In the genomic region with DNA sequence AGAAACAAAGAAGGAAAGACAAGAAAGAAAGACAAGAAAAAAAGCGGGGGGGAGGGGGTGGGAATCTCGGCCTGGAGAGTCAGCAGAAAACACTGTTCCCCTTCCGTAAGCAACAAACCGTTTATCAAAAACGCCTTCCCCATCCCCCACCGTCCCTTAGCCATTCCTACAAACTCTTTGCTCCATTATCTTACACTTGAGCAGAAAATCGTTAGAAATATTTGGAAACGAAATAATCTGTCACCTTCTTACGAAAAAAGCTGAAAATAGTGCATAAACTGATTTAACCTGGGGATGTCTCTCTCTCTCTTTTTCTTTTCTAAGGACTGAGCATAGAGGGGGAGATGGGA, we compare ENCODE assay signal across 8 cellular contexts. TPM values are rescaled to one million over a fixed set of nuclear protein-coding genes. Genes with fewer than 3 reads are reported as not detected.
A peak's percentile ranks its signal among the peaks of the same experiment; 100 is the strongest.
DNase-seq lines count a peak whose midpoint lies in the region; ATAC-seq, FAIRE-seq and TF ChIP-seq lines count a peak whose summit lies in the region.

No MANE protein-coding gene starts in this region.

- H3K27ac Mint-ChIP-seq in GM23338, result no peak overlapping the region
- peak overlapping the region; percentile 78 for H3K27ac Mint-ChIP-seq in central memory CD8-positive, alpha-beta T cell (ENCODE audit: low read depth)
- H3K27ac Mint-ChIP-seq in natural killer cell, result peak overlapping the region in 1 of 2 donors; percentile 51

- no peak for TF ChIP-seq CTCF in AG10803 (conservative IDR thresholded peaks at IDR 0.05; ENCODE audit: low read length)
- no peak for TF ChIP-seq CTCF in GM23338 (conservative IDR thresholded peaks at IDR 0.05; ENCODE audit: low read depth in 2 of 2)
- no peak for TF ChIP-seq CTCF in natural killer cell (IDR thresholded peaks at IDR 0.05)

- peak overlapping the region; percentile 98 for H3K4me2 ChIP-seq in GM23338

- DNase-seq in AG10803 (ENCODE audit: low read depth) (no peak), GM23338 (ENCODE audit: low spot score) (peak; percentile 68), natural killer cell (no peak), midbrain (lab: John Stamatoyannopoulos, UW) (no peak), H54 (ENCODE audit: insufficient read length, low spot score) (no peak)
- DNase-seq in central memory CD8-positive, alpha-beta T cell (ENCODE audit: low spot score in 2 of 2), result no peak
- DNase-seq in activated CD4-positive, CD25-positive, alpha-beta regulatory T cell treated with anti-CD3 and anti-CD28 coated beads, Interleukin-2, amount 50 U/mL, for 72 hours, result no peak
- DNase-seq in stimulated activated CD4-positive, alpha-beta T cell treated with anti-CD3 and anti-CD28 coated beads, Interleukin-15, amount 100 ng/mL, for 24 hours, result no peak

- no peak overlapping the region for H2AFZ ChIP-seq in GM23338

- TF ChIP-seq POLR2A in H54 (IDR thresholded peaks at IDR 0.05; ENCODE audit: low read depth, low read length), result no peak

- H3K4me1 Mint-ChIP-seq in GM23338 (peaks cover 48% of the 10 kb centered on the region), natural killer cell (peaks cover 38 to 47% of the 10 kb centered on the region in 2 donors)
- peaks cover 51% of the 10 kb centered on the region for H3K4me1 Mint-ChIP-seq in central memory CD8-positive, alpha-beta T cell

- no peaks in the 10 kb centered on the region for H3K36me3 ChIP-seq in GM23338 (ENCODE audit: insufficient read depth)

- H3K36me3 Mint-ChIP-seq in GM23338 (ENCODE audit: low read depth) (no peaks in the 10 kb centered on the region; the same call in 2 of the 3 replicates), natural killer cell (peaks cover 5% of the 10 kb centered on the region)
- H3K36me3 Mint-ChIP-seq in central memory CD8-positive, alpha-beta T cell (ENCODE audit: insufficient read depth), result peaks cover 26% of the 10 kb centered on the region

- FAIRE-seq in H54 (lab: Jason Lieb, UNC), result no peak

- H3K27me3 Mint-ChIP-seq in GM23338 (ENCODE audit: insufficient read depth, low read depth, poor library complexity) (peaks cover 75% of the 10 kb centered on the region), natural killer cell (ENCODE audit: low read depth in 2 of 2) (peaks cover 3 to 12% of the 10 kb centered on the region in 2 donors)
- H3K27me3 Mint-ChIP-seq in central memory CD8-positive, alpha-beta T cell, result no peaks in the 10 kb centered on the region

- no peak overlapping the region for H3K27ac ChIP-seq in GM23338 (ENCODE audit: low read depth)

- intact Hi-C loops in natural killer cell (cut with micrococcal nuclease), result loop anchor here (10.0 kb wide), 1 partner anchor 159 kb away; no protein-coding TSS in a partner anchor

- peaks cover 19% of the 10 kb centered on the region for H4K20me1 ChIP-seq in GM23338 (replicated peaks; ENCODE audit: insufficient read depth)

- no peaks in the 10 kb centered on the region for H3K9me2 ChIP-seq in GM23338 (ENCODE audit: insufficient read depth)

- ATAC-seq in GM23338, result no peak
- no peak for ATAC-seq in central memory CD8-positive, alpha-beta T cell (replicated peaks; ENCODE audit: extremely low read depth, poor library complexity, severe bottlenecking)
- ATAC-seq in natural killer cell, result no peak

- peaks cover 39% of the 10 kb centered on the region for H3K4me1 ChIP-seq in GM23338 (ENCODE audit: insufficient read depth)

- no peaks in the 10 kb centered on the region for H3K79me2 ChIP-seq in GM23338 (replicated peaks; ENCODE audit: insufficient read depth)

- H3K27me3 ChIP-seq in GM23338 (ENCODE audit: insufficient read depth), result peaks cover 88% of the 10 kb centered on the region

- H3F3A ChIP-seq in GM23338 (replicated peaks; ENCODE audit: low read depth), result peaks cover 9% of the 10 kb centered on the region; the same call in 1 of the 2 replicates

- H3K4me3 ChIP-seq in AG10803 (ENCODE audit: low read length) (peak overlapping the region; percentile 93; the same call in 1 of the 2 replicates), GM23338 (peak overlapping the region; percentile 83)

- H3K4me3 Mint-ChIP-seq in GM23338 (peak overlapping the region; percentile 79), natural killer cell (peak overlapping the region; percentile 82)
- peak overlapping the region; percentile 98 for H3K4me3 Mint-ChIP-seq in central memory CD8-positive, alpha-beta T cell

- peaks cover under 1% of the 10 kb centered on the region; the same call in 1 of the 3 replicates for H3K9me3 Mint-ChIP-seq in GM23338
- H3K9me3 Mint-ChIP-seq in central memory CD8-positive, alpha-beta T cell, result no peaks in the 10 kb centered on the region
- H3K9me3 Mint-ChIP-seq in natural killer cell, result no peaks in the 10 kb centered on the region

TF ChIP-seq in GM23338, 12 proteins besides CTCF, POLR2A, EP300 and RAD21 (continues in another document):
- TF ChIP-seq EZH2 (IDR thresholded peaks at IDR 0.05; ENCODE audit: low read depth, unreplicated experiment), result peak; percentile 54
- TF ChIP-seq, protein P1, sequence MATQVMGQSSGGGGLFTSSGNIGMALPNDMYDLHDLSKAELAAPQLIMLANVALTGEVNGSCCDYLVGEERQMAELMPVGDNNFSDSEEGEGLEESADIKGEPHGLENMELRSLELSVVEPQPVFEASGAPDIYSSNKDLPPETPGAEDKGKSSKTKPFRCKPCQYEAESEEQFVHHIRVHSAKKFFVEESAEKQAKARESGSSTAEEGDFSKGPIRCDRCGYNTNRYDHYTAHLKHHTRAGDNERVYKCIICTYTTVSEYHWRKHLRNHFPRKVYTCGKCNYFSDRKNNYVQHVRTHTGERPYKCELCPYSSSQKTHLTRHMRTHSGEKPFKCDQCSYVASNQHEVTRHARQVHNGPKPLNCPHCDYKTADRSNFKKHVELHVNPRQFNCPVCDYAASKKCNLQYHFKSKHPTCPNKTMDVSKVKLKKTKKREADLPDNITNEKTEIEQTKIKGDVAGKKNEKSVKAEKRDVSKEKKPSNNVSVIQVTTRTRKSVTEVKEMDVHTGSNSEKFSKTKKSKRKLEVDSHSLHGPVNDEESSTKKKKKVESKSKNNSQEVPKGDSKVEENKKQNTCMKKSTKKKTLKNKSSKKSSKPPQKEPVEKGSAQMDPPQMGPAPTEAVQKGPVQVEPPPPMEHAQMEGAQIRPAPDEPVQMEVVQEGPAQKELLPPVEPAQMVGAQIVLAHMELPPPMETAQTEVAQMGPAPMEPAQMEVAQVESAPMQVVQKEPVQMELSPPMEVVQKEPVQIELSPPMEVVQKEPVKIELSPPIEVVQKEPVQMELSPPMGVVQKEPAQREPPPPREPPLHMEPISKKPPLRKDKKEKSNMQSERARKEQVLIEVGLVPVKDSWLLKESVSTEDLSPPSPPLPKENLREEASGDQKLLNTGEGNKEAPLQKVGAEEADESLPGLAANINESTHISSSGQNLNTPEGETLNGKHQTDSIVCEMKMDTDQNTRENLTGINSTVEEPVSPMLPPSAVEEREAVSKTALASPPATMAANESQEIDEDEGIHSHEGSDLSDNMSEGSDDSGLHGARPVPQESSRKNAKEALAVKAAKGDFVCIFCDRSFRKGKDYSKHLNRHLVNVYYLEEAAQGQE (IDR thresholded peaks at IDR 0.05; ENCODE audit: unreplicated experiment), result no peak

RNA-seq across cellular contexts. Expression of a gene that starts 3.2 kb away (rescaled TPM):
- total RNA-seq in GM23338 (2014; rRNA removed; shearing (Covaris generic)), result 1.5 TPM in 2 replicates
- polyA plus RNA-seq in GM23338 (2016; fragmentation: Nextera tagmentation; extraction: Ambion mirVana), result 0.84 and 1.1 TPM in 2 replicates
- total RNA-seq in natural killer cell, result 10 to 100 TPM; 27.4 to 29.4 (median 28.5) TPM

RNA-seq across cellular contexts. Expression of a gene that starts 4.9 kb away (rescaled TPM):
- total RNA-seq in GM23338 (2014; rRNA removed; shearing (Covaris generic)), result 0.38 and 1.2 TPM in 2 replicates
- 0.23 TPM in 1 of 2 replicates, not detected in the other for polyA plus RNA-seq in GM23338 (2016; fragmentation: Nextera tagmentation; extraction: Ambion mirVana)
- total RNA-seq in natural killer cell, result 10 to 100 TPM; 44.3 to 51.6 (median 44.8) TPM

Comparison
In these comparisons a context has a peak if more than half of its experiments do, and no peak if none do; other contexts are left out.
1. RNA of a gene that starts 3.2 kb away (total RNA-seq): 27.4 to 29.4 TPM in natural killer cell; 1.5 TPM in GM23338; every median in the first group is over 10 times any median in the second.
2. RNA of a gene that starts 4.9 kb away (total RNA-seq): 44.3 to 51.6 TPM in natural killer cell; 0.38 to 1.2 TPM in GM23338; every median in the first group is over 10 times any median in the second.
3. Peak in every context shown above with its lines, with median percentiles within 50 percentile points of each other: H3K4me3 Mint-ChIP-seq.